ENCODE assay signal across 20 cellular contexts in genomic region chr2:11944311-11944710, GRCh38.
"Had no signal": no experiment of that assay in that cellular context is flagged by ENCODE, and none has a peak within 500 bp of the region (broad histone marks: within the 10 kb centered on the region; RNA-seq: fewer than 3 reads in every experiment).

No MANE protein-coding gene starts in this region.

- H3K4me3 ChIP-seq: body of pancreas, colonic mucosa, esophagus squamous epithelium, left ventricle myocardium inferior, mucosa of descending colon, suprapubic skin had no signal

- ATAC-seq: activated T-cell treated with anti-CD3 and anti-CD28 coated beads, Interleukin-2, amount 50 U/mL, for 4 hours; body of pancreas; mucosa of descending colon; naive thymus-derived CD8-positive, alpha-beta T cell had no signal

- H3K27me3 Mint-ChIP-seq: activated CD4-positive, alpha-beta memory T cell treated with anti-CD3 and anti-CD28 coated beads, Interleukin-2, amount 10 ng/mL, durations not matched to agents 7 days and 5 days; activated CD4-positive, alpha-beta T cell treated with anti-CD3 and anti-CD28 coated beads for 36 hours; activated naive CD4-positive, alpha-beta T cell treated with anti-CD3 and anti-CD28 coated beads, Interleukin-2, amount 50 U/mL, for 24 hours; stimulated activated naive B cell treated with anti-CD40 and anti-IgM and Interleukin-4, amounts not matched to agents 10 μg/mL and 1 μg/mL and 100 μg/mL, for 72 hours; type B pancreatic cell had no signal

- H3K4me3 Mint-ChIP-seq: activated CD4-positive, alpha-beta memory T cell treated with anti-CD3 and anti-CD28 coated beads, Interleukin-2, amount 10 ng/mL, durations not matched to agents 7 days and 5 days; activated CD4-positive, alpha-beta T cell treated with anti-CD3 and anti-CD28 coated beads for 36 hours; activated T-cell treated with anti-CD3 and anti-CD28 coated beads, Interleukin-2, amount 50 U/mL, for 4 hours; stimulated activated naive B cell treated with anti-CD40 and anti-IgM and Interleukin-4, amounts not matched to agents 10 μg/mL and 1 μg/mL and 100 μg/mL, for 72 hours; type B pancreatic cell had no signal

- H3K36me3 Mint-ChIP-seq: naive thymus-derived CD8-positive, alpha-beta T cell; stimulated activated naive B cell treated with anti-CD40 and anti-IgM and Interleukin-4, amounts not matched to agents 10 μg/mL and 1 μg/mL and 100 μg/mL, for 72 hours; type B pancreatic cell had no signal

- H3K27ac ChIP-seq: body of pancreas, colonic mucosa, esophagus squamous epithelium, left ventricle myocardium inferior, suprapubic skin, WERI-Rb-1 had no signal

- H3K27me3 ChIP-seq: body of pancreas, colonic mucosa, esophagus squamous epithelium, suprapubic skin had no signal

- H3K9me3 ChIP-seq: body of pancreas, colonic mucosa, esophagus squamous epithelium, left ventricle myocardium inferior, mucosa of descending colon, suprapubic skin had no signal

- DNase-seq: activated CD4-positive, alpha-beta memory T cell treated with anti-CD3 and anti-CD28 coated beads, Interleukin-2, amount 10 ng/mL, durations not matched to agents 7 days and 5 days; activated CD4-positive, alpha-beta T cell treated with anti-CD3 and anti-CD28 coated beads for 36 hours; activated effector memory CD4-positive, alpha-beta T cell treated with anti-CD3 and anti-CD28 coated beads, Interleukin-2, amount 50 U/mL, for 16 hours; activated T-cell treated with anti-CD3 and anti-CD28 coated beads, Interleukin-2, amount 50 U/mL, for 4 hours; amniotic stem cell; body of pancreas; caudate nucleus; colonic mucosa; esophagus squamous epithelium; left ventricle myocardium inferior; mucosa of descending colon; naive thymus-derived CD8-positive, alpha-beta T cell; posterior cingulate gyrus; retina; stimulated activated CD4-positive, alpha-beta T cell treated with anti-CD3 and anti-CD28 coated beads, Interleukin-2, amount 100 ng/mL, for 48 hours; stimulated activated naive B cell treated with anti-CD40 and anti-IgM and Interleukin-4, amounts not matched to agents 10 μg/mL and 1 μg/mL and 100 μg/mL, for 72 hours; WERI-Rb-1 had no signal

- H3K36me3 ChIP-seq: colonic mucosa, esophagus squamous epithelium, left ventricle myocardium inferior, suprapubic skin, WERI-Rb-1 had no signal

- H3K4me1 ChIP-seq: body of pancreas, colonic mucosa, suprapubic skin had no signal

- H3K9me3 Mint-ChIP-seq: naive thymus-derived CD8-positive, alpha-beta T cell; type B pancreatic cell had no signal

- H3K27ac Mint-ChIP-seq: activated CD4-positive, alpha-beta T cell treated with anti-CD3 and anti-CD28 coated beads for 36 hours; activated naive CD4-positive, alpha-beta T cell treated with anti-CD3 and anti-CD28 coated beads, Interleukin-2, amount 50 U/mL, for 24 hours; stimulated activated naive B cell treated with anti-CD40 and anti-IgM and Interleukin-4, amounts not matched to agents 10 μg/mL and 1 μg/mL and 100 μg/mL, for 72 hours; type B pancreatic cell had no signal
